ENCODE assay signal across 1 cellular context in genomic region chr20:40945189-40945588, GRCh38.
TF ChIP-seq lines count a peak whose summit lies in the region.

No MANE protein-coding gene starts in this region.

TF ChIP-seq in HepG2, 621 proteins besides CTCF, POLR2A, EP300 and RAD21 (continues in another document):
- TF ChIP-seq PRDM10 (CRISPR knock-in tag; IDR thresholded peaks at IDR 0.05; ENCODE audit: low read depth) (no peak), ZBTB40 (IDR thresholded peaks at IDR 0.05) (no peak), ZBTB40 (CRISPR knock-in tag; IDR thresholded peaks at IDR 0.05) (0 out of 2 replicates have a peak, but pooled peaks have one; percentile 27), ZNF709 (CRISPR knock-in tag; IDR thresholded peaks at IDR 0.05) (0 out of 2 replicates have a peak, but pooled peaks have one; percentile 25), NCOR1 (IDR thresholded peaks at IDR 0.05; ENCODE audit: borderline replicate concordance, low read length) (0 out of 2 replicates have a peak, but pooled peaks have one; percentile 38), PAXIP1 (CRISPR knock-in tag; conservative IDR thresholded peaks at IDR 0.05) (0 out of 2 replicates have a peak, but pooled peaks have one; percentile 24), PATZ1 (CRISPR knock-in tag; IDR thresholded peaks at IDR 0.05) (peak; percentile 36; the same call in 1 of the 2 replicates), NFKB2 (CRISPR knock-in tag; IDR thresholded peaks at IDR 0.05; ENCODE audit: borderline replicate concordance) (0 out of 2 replicates have a peak, but pooled peaks have one; percentile 50), MEIS2 (CRISPR knock-in tag; IDR thresholded peaks at IDR 0.05) (0 out of 2 replicates have a peak, but pooled peaks have one; percentile 24), ZKSCAN1 (IDR thresholded peaks at IDR 0.05; ENCODE audit: low read length) (no peak), CEBPB (IDR thresholded peaks at IDR 0.05; ENCODE audit: borderline replicate concordance, low read depth, low read length) (no peak), ZNF788 (CRISPR knock-in tag; IDR thresholded peaks at IDR 0.05; ENCODE audit: borderline replicate concordance) (peak; percentile 32; the same call in 1 of the 2 replicates), ZNF180 (CRISPR knock-in tag; IDR thresholded peaks at IDR 0.05; ENCODE audit: borderline replicate concordance, low read depth) (no peak), ATF4 (CRISPR knock-in tag; IDR thresholded peaks at IDR 0.05) (no peak), SALL1 (CRISPR knock-in tag; IDR thresholded peaks at IDR 0.05) (peak; percentile 48; the same call in 1 of the 2 replicates), ZNF883 (CRISPR knock-in tag; IDR thresholded peaks at IDR 0.05; ENCODE audit: not compliant biosample characterization) (peak; percentile 35), MAFG (CRISPR knock-in tag; IDR thresholded peaks at IDR 0.05) (0 out of 2 replicates have a peak, but pooled peaks have one; percentile 22), ZNF547 (CRISPR knock-in tag; IDR thresholded peaks at IDR 0.05) (0 out of 2 replicates have a peak, but pooled peaks have one; percentile 18), ZNF574 (CRISPR knock-in tag; IDR thresholded peaks at IDR 0.05) (peak; percentile 13; the same call in 1 of the 2 replicates), HNF4A (CRISPR knock-in tag; IDR thresholded peaks at IDR 0.05) (peak; percentile 83), ZNF18 (CRISPR knock-in tag; IDR thresholded peaks at IDR 0.05; ENCODE audit: insufficient replicate concordance) (no peak), MAX (IDR thresholded peaks at IDR 0.05) (0 out of 2 replicates have a peak, but pooled peaks have one; percentile 44), ATF7-NPFF (CRISPR knock-in tag; IDR thresholded peaks at IDR 0.05; ENCODE audit: low read depth) (no peak), ZNF468 (CRISPR knock-in tag; IDR thresholded peaks at IDR 0.05) (no peak), ZSCAN31 (CRISPR knock-in tag; IDR thresholded peaks at IDR 0.05; ENCODE audit: low read depth) (no peak)
